Comparison of ENCODE assay signal across 13 cellular contexts in the genomic region with DNA sequence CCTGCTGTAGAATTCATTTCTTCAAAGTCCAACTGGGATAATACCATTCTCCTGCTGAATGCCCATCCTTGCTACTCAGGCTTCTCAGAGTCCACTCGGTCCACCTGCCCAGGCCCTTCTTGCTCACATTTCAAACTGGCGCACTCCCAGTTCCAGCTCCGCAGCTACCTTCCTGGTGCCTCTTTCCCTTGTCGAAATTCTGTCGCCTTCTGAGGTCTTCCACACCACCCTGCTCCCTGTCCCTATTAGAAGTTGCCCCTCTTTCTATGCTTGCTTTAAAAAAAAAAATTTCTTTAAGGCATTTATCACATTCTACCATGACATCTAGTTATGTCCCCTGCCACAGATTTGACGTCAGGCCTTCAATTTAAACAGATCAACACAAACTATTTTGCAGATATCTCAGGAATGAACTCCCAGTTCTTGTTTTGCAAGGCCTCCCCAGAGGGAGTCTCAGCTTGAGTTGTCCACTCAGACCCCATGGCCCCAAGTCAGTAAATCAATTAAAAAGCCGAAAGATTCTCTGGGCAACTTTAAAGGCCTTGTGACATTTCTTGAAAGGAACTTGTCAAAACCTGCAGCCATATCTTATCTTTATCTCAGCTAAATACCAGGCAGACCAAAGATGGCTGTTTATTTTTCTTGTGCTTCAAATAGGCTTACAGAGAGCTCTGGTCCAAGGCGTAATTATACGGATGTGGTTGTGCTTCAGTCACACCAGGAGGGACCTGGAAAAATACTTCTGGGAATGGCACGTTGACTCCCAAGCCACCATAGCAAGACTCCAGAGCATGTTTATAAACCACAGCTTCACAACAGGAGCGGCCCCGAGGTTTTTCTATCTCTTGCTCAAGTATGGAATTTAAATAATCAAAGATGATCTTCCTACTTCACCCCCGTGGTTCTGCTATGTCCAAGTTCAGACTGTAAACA. TPM values are rescaled to one million over a fixed set of nuclear protein-coding genes. Genes with fewer than 3 reads are reported as not detected.
A peak's percentile ranks its signal among the peaks of the same experiment; 100 is the strongest.
DNase-seq lines count a peak whose midpoint lies in the region; ATAC-seq, FAIRE-seq and TF ChIP-seq lines count a peak whose summit lies in the region.
"Had no signal": no experiment of that assay in that cellular context is flagged by ENCODE, and none has a peak within 500 bp of the region (broad histone marks: within the 10 kb centered on the region; RNA-seq: fewer than 3 reads in every experiment).

No MANE protein-coding gene starts in this region.

- intact Hi-C loops in stomach (cut with DNase I; ENCODE audit: low total_unique reads), result no loop called here

- H4K20me1 ChIP-seq in KMS-11 (ENCODE audit: insufficient read depth), result no peaks in the 10 kb centered on the region; the same call in 1 of the 2 replicates

- H3K9ac ChIP-seq in KMS-11, result no peak overlapping the region

- peaks cover 34% of the 10 kb centered on the region; the same call in 1 of the 2 replicates for H3K79me2 ChIP-seq in KMS-11 (ENCODE audit: insufficient read depth, low read depth)

- TF ChIP-seq CTCF in D721Med (IDR thresholded peaks at IDR 0.05; ENCODE audit: insufficient read depth, missing control alignments) (no peak), KMS-11 (conservative IDR thresholded peaks at IDR 0.05; ENCODE audit: low read depth, low read length) (no peak), bronchial epithelial cell (IDR thresholded peaks at IDR 0.05; ENCODE audit: insufficient read depth, low read length, severe bottlenecking) (no peak), neural crest cell (conservative IDR thresholded peaks at IDR 0.05) (no peak), stomach (IDR thresholded peaks at IDR 0.05) (no peak)

- H3K27me3 Mint-ChIP-seq in neural crest cell (ENCODE audit: low read depth), result peaks cover 34% of the 10 kb centered on the region
- H3K27me3 Mint-ChIP-seq in activated CD8-positive, alpha-beta memory T cell treated with anti-CD3 and anti-CD28 coated beads, Interleukin-2, amount 10 ng/mL, durations not matched to agents 7 days and 5 days, result peaks cover 16% of the 10 kb centered on the region

- CTCF ChIA-PET in activated CD8-positive, alpha-beta memory T cell treated with anti-CD3 and anti-CD28 coated beads, Interleukin-2, amount 10 ng/mL, durations not matched to agents 7 days and 5 days (lab: Charles Lee), result interaction anchor here (1.2 to 3.3 kb wide), 3 partner anchors 9 to 59 kb away, joined by 4 to 12 read pairs (median 4); a partner anchor contains a TSS

- H3K27me3 ChIP-seq in KMS-11 (ENCODE audit: insufficient read depth, low read depth) (no peaks in the 10 kb centered on the region), bronchial epithelial cell (ENCODE audit: control insufficient read depth, insufficient read depth, low read length) (no peaks in the 10 kb centered on the region), stomach (peaks cover 0 to 32% (median 0%) of the 10 kb centered on the region in 3 donors)

- H3K4me3 Mint-ChIP-seq in neural crest cell, result peak overlapping the region; percentile 91
- no peak overlapping the region for H3K4me3 Mint-ChIP-seq in activated CD8-positive, alpha-beta memory T cell treated with anti-CD3 and anti-CD28 coated beads, Interleukin-2, amount 10 ng/mL, durations not matched to agents 7 days and 5 days

- FAIRE-seq in D721Med (lab: Jason Lieb, UNC), result peak; percentile 91
- peak; percentile 47 for FAIRE-seq in bronchial epithelial cell (lab: Jason Lieb, UNC)

- no peak overlapping the region for H3K4me3 ChIP-seq in KMS-11 (IDR thresholded peaks at IDR 0.05; ENCODE audit: insufficient read depth, low read depth, low read length)
- no peak overlapping the region for H3K4me3 ChIP-seq in bronchial epithelial cell (ENCODE audit: low read depth, low read length)
- peak overlapping the region in 1 of 4 donors; percentile 92 for H3K4me3 ChIP-seq in stomach

- H3K36me3 ChIP-seq in KMS-11 (ENCODE audit: insufficient read depth) (no peaks in the 10 kb centered on the region), bronchial epithelial cell (ENCODE audit: control insufficient read depth, insufficient read depth, low read length) (no peaks in the 10 kb centered on the region), stomach (no peaks in the 10 kb centered on the region)
- H3K36me3 ChIP-seq: esophagus squamous epithelium had no signal

- no peak overlapping the region for H3K27ac ChIP-seq in KMS-11
- peak overlapping the region in 1 of 5 donors; percentile 14 for H3K27ac ChIP-seq in stomach
- H3K27ac ChIP-seq: esophagus squamous epithelium, RWPE1, VCaP had no signal

- peak overlapping the region; percentile 92; the same call in 1 of the 2 replicates for H3K4me2 ChIP-seq in KMS-11

- no peak for ATAC-seq in activated CD8-positive, alpha-beta memory T cell treated with anti-CD3 and anti-CD28 coated beads, Interleukin-2, amount 10 ng/mL, durations not matched to agents 7 days and 5 days
- ATAC-seq: sciatic nerve had no signal

- H2AFZ ChIP-seq in KMS-11 (ENCODE audit: low read depth), result no peak overlapping the region

- no peak overlapping the region for H3K27ac Mint-ChIP-seq in neural crest cell (ENCODE audit: unreplicated experiment)
- H3K27ac Mint-ChIP-seq in activated CD8-positive, alpha-beta memory T cell treated with anti-CD3 and anti-CD28 coated beads, Interleukin-2, amount 10 ng/mL, durations not matched to agents 7 days and 5 days, result no peak overlapping the region
- H3K27ac Mint-ChIP-seq: activated T-helper 2 cell treated with anti-CD3 and anti-CD28 coated beads, Interferon-gamma antibody, Interleukin-2, Interleukin-4, amounts not matched to agents 10 μg/mL and 5 μg/mL and 100 μg/mL, durations not matched to agents 14 hours and 24 hours and 36 hours had no signal

- TF ChIP-seq POLR2A in stomach (IDR thresholded peaks at IDR 0.05), result no peak

- peaks cover 22% of the 10 kb centered on the region for H3K4me1 Mint-ChIP-seq in neural crest cell
- peaks cover 30% of the 10 kb centered on the region for H3K4me1 Mint-ChIP-seq in activated CD8-positive, alpha-beta memory T cell treated with anti-CD3 and anti-CD28 coated beads, Interleukin-2, amount 10 ng/mL, durations not matched to agents 7 days and 5 days

- H3K4me1 ChIP-seq in KMS-11 (ENCODE audit: low read depth, poor library complexity, severe bottlenecking), result peaks cover 18% of the 10 kb centered on the region
- H3K4me1 ChIP-seq in stomach, result peaks cover 5 to 44% (median 27%) of the 10 kb centered on the region in 4 donors

- peaks cover 3% of the 10 kb centered on the region for H3K36me3 Mint-ChIP-seq in neural crest cell (ENCODE audit: low read depth)
- no peaks in the 10 kb centered on the region for H3K36me3 Mint-ChIP-seq in activated CD8-positive, alpha-beta memory T cell treated with anti-CD3 and anti-CD28 coated beads, Interleukin-2, amount 10 ng/mL, durations not matched to agents 7 days and 5 days

- no peaks in the 10 kb centered on the region for H3K9me3 ChIP-seq in stomach
- H3K9me3 ChIP-seq: esophagus squamous epithelium had no signal

- no peaks in the 10 kb centered on the region for H3K9me3 Mint-ChIP-seq in neural crest cell
- no peaks in the 10 kb centered on the region for H3K9me3 Mint-ChIP-seq in activated CD8-positive, alpha-beta memory T cell treated with anti-CD3 and anti-CD28 coated beads, Interleukin-2, amount 10 ng/mL, durations not matched to agents 7 days and 5 days (ENCODE audit: low read depth)
- H3K9me3 Mint-ChIP-seq: activated T-helper 2 cell treated with anti-CD3 and anti-CD28 coated beads, Interferon-gamma antibody, Interleukin-2, Interleukin-4, amounts not matched to agents 10 μg/mL and 5 μg/mL and 100 μg/mL, durations not matched to agents 14 hours and 24 hours and 36 hours had no signal

- DNase-seq in D721Med (ENCODE audit: insufficient read length, low spot score), result no peak
- no peak for DNase-seq in bronchial epithelial cell (ENCODE audit: low read depth)
- no peak for DNase-seq in neural crest cell (ENCODE audit: low read depth, low spot score)
- DNase-seq in stomach, result no peak
- no peak for DNase-seq in activated CD8-positive, alpha-beta memory T cell treated with anti-CD3 and anti-CD28 coated beads, Interleukin-2, amount 10 ng/mL, durations not matched to agents 7 days and 5 days
- DNase-seq in GM19238 (ENCODE audit: insufficient read length, low spot score), result no peak
- DNase-seq: esophagus squamous epithelium, NCI-H446 had no signal

- TF ChIP-seq EP300 in stomach (IDR thresholded peaks at IDR 0.05), result no peak

- 50 to 74% (median 60%) methylated on average over 13 of the region's 13 CpGs for WGBS in stomach, 5 donors

RNA-seq across cellular contexts. Expression of a gene that starts 2.2 kb away (rescaled TPM):
- total RNA-seq in bronchial epithelial cell, result 8.6 and 10.8 TPM in 2 replicates
- 15.1 and 16.0 TPM in 2 replicates for total RNA-seq in neural crest cell
- total RNA-seq in stomach, result 10 to 100 TPM in 3 of 5 donors, 1 to 10 TPM in 1, under 1 TPM in 1; 0.89 to 28.0 (median 12.1) TPM
- polyA plus RNA-seq in stomach, result 10 to 100 TPM in 2 of 3 donors, 1 to 10 TPM in 1; 7.9 to 31.9 (median 29.3) TPM
- 1 to 10 TPM; 5.9 to 9.8 TPM for total RNA-seq in activated CD8-positive, alpha-beta memory T cell treated with anti-CD3 and anti-CD28 coated beads, Interleukin-2, amount 10 ng/mL, durations not matched to agents 7 days and 5 days

RNA-seq across cellular contexts. Expression of a gene that starts 59.0 kb away (rescaled TPM):
- total RNA-seq in bronchial epithelial cell (4.7 and 9.0 TPM in 2 replicates), neural crest cell (19.2 and 19.5 TPM in 2 replicates), stomach (10 to 100 TPM; 11.0 to 29.8 (median 13.9) TPM)
- polyA plus RNA-seq in stomach, result 10 to 100 TPM; 18.7 to 38.8 (median 18.9) TPM
- total RNA-seq in activated CD8-positive, alpha-beta memory T cell treated with anti-CD3 and anti-CD28 coated beads, Interleukin-2, amount 10 ng/mL, durations not matched to agents 7 days and 5 days, result 10 to 100 TPM; 12.9 to 16.0 TPM

RNA-seq across cellular contexts. Expression of a gene that starts 59.2 kb away (rescaled TPM):
- 8.7 and 8.8 TPM in 2 replicates for total RNA-seq in bronchial epithelial cell
- 19.7 and 20.9 TPM in 2 replicates for total RNA-seq in neural crest cell
- total RNA-seq in stomach, result 100 to 1,000 TPM in 1 of 5 donors, 10 to 100 TPM in 4; 23.9 to 117 (median 53.3) TPM
- polyA plus RNA-seq in stomach, result 1 to 10 TPM; 2.1 to 9.3 (median 3.9) TPM
- total RNA-seq in activated CD8-positive, alpha-beta memory T cell treated with anti-CD3 and anti-CD28 coated beads, Interleukin-2, amount 10 ng/mL, durations not matched to agents 7 days and 5 days, result 10 to 100 TPM; 30.8 to 39.2 TPM
